In genomic region chrX:134191276-134191675, GRCh38 we compare ENCODE assay signal across 27 cellular contexts. TPM values are rescaled to one million over a fixed set of nuclear protein-coding genes. Genes with fewer than 3 reads are reported as not detected.
DNase-seq lines count a peak whose midpoint lies in the region; ATAC-seq, FAIRE-seq and TF ChIP-seq lines count a peak whose summit lies in the region.
"Had no signal": no experiment of that assay in that cellular context is flagged by ENCODE, and none has a peak within 500 bp of the region (broad histone marks: within the 10 kb centered on the region; RNA-seq: fewer than 3 reads in every experiment).

No MANE protein-coding gene starts in this region.

- H3K27ac ChIP-seq in astrocyte (ENCODE audit: low read depth, low read length), result no peak overlapping the region
- H3K27ac ChIP-seq: BLaER1 had no signal

- BruUV-seq in Caco-2 (replicated peaks; lab: Mats Ljungman, UMichigan), result no TSS peak

- no peak overlapping the region for H3K4me2 ChIP-seq in astrocyte (ENCODE audit: low read length)
- H3K4me2 ChIP-seq: BLaER1 had no signal

- no peak overlapping the region for H3K4me3 Mint-ChIP-seq in natural killer cell
- H3K4me3 Mint-ChIP-seq in natural killer cell treated with Interleukin-12 subunit alpha and Interleukin-12 subunit beta and Interleukin-15 and Interleukin-18, amount 100 ng/mL, for 72 hours, result no peak overlapping the region
- H3K4me3 Mint-ChIP-seq in astrocyte (ENCODE audit: unreplicated experiment), result no peak overlapping the region
- H3K4me3 Mint-ChIP-seq in Caco-2 (ENCODE audit: unreplicated experiment), result no peak overlapping the region
- H3K4me3 Mint-ChIP-seq: CD14-positive monocyte; CD4-positive, alpha-beta memory T cell; CD4-positive, CD25-positive, alpha-beta regulatory T cell; CD8-positive, alpha-beta memory T cell had no signal

- no peaks in the 10 kb centered on the region for H3K4me1 ChIP-seq in astrocyte (ENCODE audit: insufficient read depth, low read length)
- H3K4me1 ChIP-seq in Caco-2, result no peaks in the 10 kb centered on the region
- H3K4me1 ChIP-seq: BE2C had no signal

- H3K4me3 ChIP-seq in astrocyte (ENCODE audit: insufficient read depth, low read depth, low read length) (no peak overlapping the region), Caco-2 (ENCODE audit: low read depth, low read length) (no peak overlapping the region)
- H3K4me3 ChIP-seq: BLaER1, GM12878 had no signal

- H3K27me3 ChIP-seq in astrocyte (ENCODE audit: insufficient read depth, low read length) (no peaks in the 10 kb centered on the region), Caco-2 (replicated peaks; ENCODE audit: control insufficient read depth, insufficient read depth, low read length) (no peaks in the 10 kb centered on the region)
- H3K27me3 ChIP-seq: BE2C had no signal

- ATAC-seq in natural killer cell, result no peak
- no peak for ATAC-seq in natural killer cell treated with Interleukin-12 subunit alpha and Interleukin-12 subunit beta and Interleukin-15 and Interleukin-18, amount 100 ng/mL, for 72 hours
- peak; percentile 58 for ATAC-seq in sciatic nerve
- ATAC-seq in GM18873 (IDR thresholded peaks at IDR 0.05; ENCODE audit: low FRiP score, unreplicated experiment), result no peak
- ATAC-seq: GM12878 had no signal

- intact Hi-C loops in natural killer cell (cut with micrococcal nuclease) (no loop called here), sciatic nerve (cut with DNase I) (no loop called here), Caco-2 (cut with micrococcal nuclease; ENCODE audit: unreplicated experiment) (no loop called here)

- H3K4me1 Mint-ChIP-seq in natural killer cell (peaks cover 31 to 47% of the 10 kb centered on the region in 2 donors), astrocyte (ENCODE audit: low read depth, unreplicated experiment) (no peaks in the 10 kb centered on the region), Caco-2 (ENCODE audit: low read depth, unreplicated experiment) (peaks cover 6% of the 10 kb centered on the region)
- H3K4me1 Mint-ChIP-seq in natural killer cell treated with Interleukin-12 subunit alpha and Interleukin-12 subunit beta and Interleukin-15 and Interleukin-18, amount 100 ng/mL, for 72 hours (ENCODE audit: low read depth in 2 of 2), result peaks cover 23 to 25% of the 10 kb centered on the region in 2 donors

- peak overlapping the region; percentile 32 to 78 for H3K27ac Mint-ChIP-seq in natural killer cell
- H3K27ac Mint-ChIP-seq in natural killer cell treated with Interleukin-12 subunit alpha and Interleukin-12 subunit beta and Interleukin-15 and Interleukin-18, amount 100 ng/mL, for 72 hours, result no peak overlapping the region
- no peak overlapping the region for H3K27ac Mint-ChIP-seq in astrocyte (ENCODE audit: unreplicated experiment)
- H3K27ac Mint-ChIP-seq in Caco-2 (ENCODE audit: unreplicated experiment), result no peak overlapping the region
- H3K27ac Mint-ChIP-seq: CD14-positive monocyte; CD4-positive, alpha-beta memory T cell had no signal

- POLR2A ChIA-PET in Caco-2 (lab: Charles Lee), result no interaction called here

- no peaks in the 10 kb centered on the region for H3K79me2 ChIP-seq in astrocyte (ENCODE audit: insufficient read depth, low read length)

- H3K9ac ChIP-seq in astrocyte (ENCODE audit: low read length), result no peak overlapping the region
- H3K9ac ChIP-seq: BLaER1 had no signal

- H3K36me3 ChIP-seq in astrocyte (ENCODE audit: insufficient read depth, low read length), result no peaks in the 10 kb centered on the region
- H3K36me3 ChIP-seq in Caco-2 (ENCODE audit: control insufficient read depth, insufficient read depth, low read length), result no peaks in the 10 kb centered on the region
- H3K36me3 ChIP-seq: BE2C, BLaER1 had no signal

- CTCF ChIA-PET in Caco-2 (lab: Charles Lee), result no interaction called here

- H3K27me3 Mint-ChIP-seq in natural killer cell (ENCODE audit: low read depth in 2 of 2), result peaks cover 0 to 8% of the 10 kb centered on the region in 2 donors
- H3K27me3 Mint-ChIP-seq in natural killer cell treated with Interleukin-12 subunit alpha and Interleukin-12 subunit beta and Interleukin-15 and Interleukin-18, amount 100 ng/mL, for 72 hours, result peaks cover 0 to 6% of the 10 kb centered on the region in 2 donors
- peaks cover 2% of the 10 kb centered on the region for H3K27me3 Mint-ChIP-seq in astrocyte (ENCODE audit: low read depth, unreplicated experiment)
- H3K27me3 Mint-ChIP-seq in Caco-2 (ENCODE audit: insufficient read depth, unreplicated experiment), result no peaks in the 10 kb centered on the region
- H3K27me3 Mint-ChIP-seq: CD4-positive, alpha-beta memory T cell had no signal

- peak; percentile 32 for FAIRE-seq in astrocyte (lab: Jason Lieb, UNC)
- FAIRE-seq: A204.1, D721Med, GM12878, GM12892, GM18507 had no signal

- no peaks in the 10 kb centered on the region for H4K20me1 ChIP-seq in astrocyte (ENCODE audit: insufficient read depth, low read length)
- H4K20me1 ChIP-seq: BLaER1 had no signal

- DNase-seq in natural killer cell (no peak), astrocyte (ENCODE audit: low read depth) (no peak), fibroblast of gingiva (ENCODE audit: low read depth) (peak; percentile 10), sciatic nerve (ENCODE audit: low spot score) (no peak), Caco-2 (no peak), SK-N-DZ (ENCODE audit: low spot score) (no peak)
- no peak for DNase-seq in natural killer cell treated with Interleukin-12 subunit alpha and Interleukin-12 subunit beta and Interleukin-15 and Interleukin-18, amount 100 ng/mL, for 72 hours (ENCODE audit: low spot score)
- DNase-seq: 8988T; ACHN; BE2C; C1 segment of cervical spinal cord; Calu3; CD4-positive, alpha-beta memory T cell; CD4-positive, CD25-positive, alpha-beta regulatory T cell; CD8-positive, alpha-beta memory T cell; COR-L47; DMS79 treated with DMSO at 0.1 percent for 48 hours; GDM1 had no signal

- H2AFZ ChIP-seq in astrocyte (ENCODE audit: low read depth, low read length), result no peak overlapping the region

- H3K9me3 Mint-ChIP-seq in natural killer cell, result no peaks in the 10 kb centered on the region
- no peaks in the 10 kb centered on the region for H3K9me3 Mint-ChIP-seq in natural killer cell treated with Interleukin-12 subunit alpha and Interleukin-12 subunit beta and Interleukin-15 and Interleukin-18, amount 100 ng/mL, for 72 hours
- H3K9me3 Mint-ChIP-seq in astrocyte (ENCODE audit: unreplicated experiment), result no peaks in the 10 kb centered on the region
- H3K9me3 Mint-ChIP-seq in Caco-2 (ENCODE audit: unreplicated experiment), result no peaks in the 10 kb centered on the region
- H3K9me3 Mint-ChIP-seq: CD4-positive, alpha-beta memory T cell; CD8-positive, alpha-beta memory T cell had no signal

- TF ChIP-seq CTCF in natural killer cell (IDR thresholded peaks at IDR 0.05), result no peak
- no peak for TF ChIP-seq CTCF in astrocyte (IDR thresholded peaks at IDR 0.05; ENCODE audit: insufficient read depth, low read depth, low read length)
- TF ChIP-seq CTCF in Caco-2 (IDR thresholded peaks at IDR 0.05; ENCODE audit: insufficient read depth in 1 of 2, low read depth in 1 of 2, low read length in 1 of 2, severe bottlenecking in 1 of 2, unreplicated experiment in 1 of 2), result no peak

- H3K36me3 Mint-ChIP-seq in natural killer cell (no peaks in the 10 kb centered on the region), astrocyte (ENCODE audit: low read depth, unreplicated experiment) (no peaks in the 10 kb centered on the region), Caco-2 (ENCODE audit: insufficient read depth, unreplicated experiment) (no peaks in the 10 kb centered on the region)
- H3K36me3 Mint-ChIP-seq in natural killer cell treated with Interleukin-12 subunit alpha and Interleukin-12 subunit beta and Interleukin-15 and Interleukin-18, amount 100 ng/mL, for 72 hours, result no peaks in the 10 kb centered on the region
- H3K36me3 Mint-ChIP-seq: CD14-positive monocyte; CD4-positive, alpha-beta memory T cell; CD4-positive, CD25-positive, alpha-beta regulatory T cell; CD8-positive, alpha-beta memory T cell had no signal

- H3K9me3 ChIP-seq in astrocyte (ENCODE audit: insufficient read depth, low read depth, low read length) (no peaks in the 10 kb centered on the region), Caco-2 (no peaks in the 10 kb centered on the region)
- H3K9me3 ChIP-seq: BE2C, BLaER1 had no signal

RNA-seq across cellular contexts. Expression of gene CCDC160, which starts 45.7 kb away (rescaled TPM):
- not detected for total RNA-seq in natural killer cell
- total RNA-seq in natural killer cell treated with Interleukin-12 subunit alpha and Interleukin-12 subunit beta and Interleukin-15 and Interleukin-18, amount 100 ng/mL, for 72 hours, result under 1 TPM in 1 of 2 donors, not detected in 1; 0.21 TPM
- 1.2 and 1.5 TPM in 2 replicates for total RNA-seq in astrocyte
- 1.9 TPM for total RNA-seq in sciatic nerve
- total RNA-seq in Caco-2 (2022), result 0.16 and 0.37 TPM in 2 replicates
- polyA plus RNA-seq in SK-N-DZ (2014; cell fraction: cytosol; rRNA removed), result not detected in 2 replicates
- polyA plus RNA-seq in SK-N-DZ (2014; cell fraction: nucleus; rRNA removed), result not detected in 2 replicates
- total RNA-seq: A673; CD4-positive, alpha-beta memory T cell; CD4-positive, CD25-positive, alpha-beta regulatory T cell; CD8-positive, alpha-beta memory T cell; GM12878 had no signal
- polyA plus RNA-seq: CD14-positive monocyte; CD4-positive, alpha-beta memory T cell; CD4-positive, CD25-positive, alpha-beta regulatory T cell; CD8-positive, alpha-beta memory T cell; GM12878 had no signal

Comparison
In these comparisons a context has a peak if more than half of its experiments do, and no peak if none do; other contexts are left out.
1. H3K27ac Mint-ChIP-seq: peak in natural killer cell (2 of 2); none in natural killer cell treated with Interleukin-12 subunit alpha and Interleukin-12 subunit beta and Interleukin-15 and Interleukin-18, amount 100 ng/mL, for 72 hours (0 of 2), astrocyte (single experiment) and Caco-2 (single experiment).